ENCODE assay signal across 14 cellular contexts in genomic region chr2:241302759-241303651, GRCh38. TPM values are rescaled to one million over a fixed set of nuclear protein-coding genes. Genes with fewer than 3 reads are reported as not detected.
A peak's percentile ranks its signal among the peaks of the same experiment; 100 is the strongest.
DNase-seq lines count a peak whose midpoint lies in the region; ATAC-seq and TF ChIP-seq lines count a peak whose summit lies in the region.
"Had no signal": no experiment of that assay in that cellular context is flagged by ENCODE, and none has a peak within 500 bp of the region (broad histone marks: within the 10 kb centered on the region; RNA-seq: fewer than 3 reads in every experiment).

No MANE protein-coding gene starts in this region.

- no peak overlapping the region for H3K4me3 ChIP-seq in BLaER1 treated with 17β-estradiol and CSF1 and Interleukin-3, amounts not matched to agents 10 nM and 100 nM
- H3K4me3 ChIP-seq in HCT116 (replicated peaks in 1 of 2; ENCODE audit: low read depth in 1 of 2, low read length in 2 of 2), result no peak overlapping the region

- H3K27me3 ChIP-seq in BLaER1 treated with 17β-estradiol and CSF1 and Interleukin-3, amounts not matched to agents 10 nM and 100 nM, result no peaks in the 10 kb centered on the region
- H3K27me3 ChIP-seq in HCT116 (ENCODE audit: insufficient read depth, low read length), result no peaks in the 10 kb centered on the region

- no peak for TF ChIP-seq POLR2A in HCT116 (IDR thresholded peaks at IDR 0.05; ENCODE audit: borderline replicate concordance, extremely low read depth, insufficient read depth, insufficient read length)

- CTCF ChIA-PET in HCT116 (lab: Charles Lee), result no interaction called here

- H3K36me3 ChIP-seq in BLaER1 treated with 17β-estradiol and CSF1 and Interleukin-3, amounts not matched to agents 10 nM and 100 nM, result peaks cover 0 to 15% (median 3%) of the 10 kb centered on the region in 11 experiments; a peak in 12 of 22 replicates
- no peaks in the 10 kb centered on the region for H3K36me3 ChIP-seq in HCT116 (ENCODE audit: control insufficient read depth in 1 of 2, insufficient read depth in 2 of 2, low read length in 2 of 2)

- H3K4me1 Mint-ChIP-seq in brain (peaks cover 43% of the 10 kb centered on the region), memory B cell (peaks cover 34% of the 10 kb centered on the region)

- H3K36me3 Mint-ChIP-seq in brain (peaks cover 7% of the 10 kb centered on the region), memory B cell (peaks cover 4% of the 10 kb centered on the region)

- H4K20me1 ChIP-seq in BLaER1 treated with 17β-estradiol and CSF1 and Interleukin-3, amounts not matched to agents 10 nM and 100 nM, result peaks cover 79 to 100% (median 100%) of the 10 kb centered on the region in 11 experiments
- H4K20me1 ChIP-seq in HCT116 (ENCODE audit: insufficient read depth), result peaks cover 42% of the 10 kb centered on the region; the same call in 1 of the 2 replicates

- intact Hi-C loops in HCT116 (cut with micrococcal nuclease), result no loop called here

- no peak for TF ChIP-seq CTCF in HCT116 (IDR thresholded peaks at IDR 0.05 in 2 of 3, conservative IDR thresholded peaks at IDR 0.05 in 1 of 3; ENCODE audit: borderline replicate concordance in 1 of 3, insufficient read depth in 1 of 3, low read depth in 2 of 3, low read length in 2 of 3)
- no peak for TF ChIP-seq CTCF in brain (conservative IDR thresholded peaks at IDR 0.05)

- H3K4me2 ChIP-seq in BLaER1 treated with 17β-estradiol and CSF1 and Interleukin-3, amounts not matched to agents 10 nM and 100 nM, result peak overlapping the region in 8 of 11 experiments; percentile 11 to 52 (median 33); a peak in 11 of 22 replicates
- no peak overlapping the region for H3K4me2 ChIP-seq in HCT116 (ENCODE audit: low read length)

- RAD21 ChIA-PET in HCT116 (lab: Charles Lee; ENCODE audit: low non-redundant PET in 1 of 2, low total read pairs in 2 of 2, uncharacterized antibody in 2 of 2, unreplicated experiment in 2 of 2), result no interaction called here

- DNase-seq in HCT116 (ENCODE audit: low read depth, low spot score) (no peak), memory B cell (ENCODE audit: low spot score in 2 of 2) (no peak), SK-N-DZ (ENCODE audit: low spot score) (no peak)
- DNase-seq in stimulated activated naive CD4-positive, alpha-beta T cell treated with Interleukin-2 at 50 U/mL for 16 hours (lab: John Stamatoyannopoulos, UW), result no peak
- DNase-seq: activated CD4-positive, CD25-positive, alpha-beta regulatory T cell treated with anti-CD3 and anti-CD28 coated beads, Interleukin-2, amount 50 U/mL, for 72 hours; activated T-cell treated with anti-CD3 and anti-CD28 coated beads, Interleukin-2, amount 50 U/mL, for 48 hours; GDM1; H7; NCI-H2107; retina had no signal

- H3K9me2 ChIP-seq in HCT116 (ENCODE audit: insufficient read depth), result no peaks in the 10 kb centered on the region

- H3K27ac ChIP-seq in BLaER1 treated with 17β-estradiol and CSF1 and Interleukin-3, amounts not matched to agents 10 nM and 100 nM, result no peak overlapping the region
- H3K27ac ChIP-seq in HCT116 (ENCODE audit: low read depth, low read length), result no peak overlapping the region

- H2AFZ ChIP-seq in HCT116 (ENCODE audit: low read depth, low read length, poor library complexity, severe bottlenecking), result no peak overlapping the region

- H3K9me3 ChIP-seq in BLaER1 treated with 17β-estradiol and CSF1 and Interleukin-3, amounts not matched to agents 10 nM and 100 nM (replicated peaks in 1 of 11), result no peaks in the 10 kb centered on the region
- no peaks in the 10 kb centered on the region for H3K9me3 ChIP-seq in HCT116 (ENCODE audit: control insufficient read depth in 1 of 2, insufficient read depth in 1 of 2, low read depth in 1 of 2, low read length in 2 of 2)

- H3K27ac Mint-ChIP-seq in brain (peak overlapping the region in 4 of 5 experiments; percentile 10 to 75 (median 64)), memory B cell (peak overlapping the region; percentile 64)

- H3K4me3 Mint-ChIP-seq in brain (no peak overlapping the region), memory B cell (no peak overlapping the region)

- peaks cover 99% of the 10 kb centered on the region for H3K79me2 ChIP-seq in HCT116 (ENCODE audit: insufficient read depth, low read length)

- H3K9ac ChIP-seq in BLaER1 treated with 17β-estradiol and CSF1 and Interleukin-3, amounts not matched to agents 10 nM and 100 nM, result peak overlapping the region in 1 of 11 experiments; percentile 1; a peak in 1 of 22 replicates
- no peak overlapping the region for H3K9ac ChIP-seq in HCT116 (ENCODE audit: low read length)

- H3K27me3 Mint-ChIP-seq in brain (no peaks in the 10 kb centered on the region), memory B cell (no peaks in the 10 kb centered on the region)

- H3K9me3 Mint-ChIP-seq in brain (no peaks in the 10 kb centered on the region), memory B cell (no peaks in the 10 kb centered on the region)

- ATAC-seq in HCT116, result peak; percentile 32; the same call in 1 of the 2 replicates
- ATAC-seq in memory B cell (ENCODE audit: low read depth), result no peak
- ATAC-seq in HG02938 (IDR thresholded peaks at IDR 0.05; ENCODE audit: unreplicated experiment), result no peak
- no peak for ATAC-seq in GM18519 (IDR thresholded peaks at IDR 0.05; ENCODE audit: low FRiP score, unreplicated experiment)

- no TSS peak for BruUV-seq in HCT116 (replicated peaks; lab: Mats Ljungman, UMichigan)

- no peak for TF ChIP-seq RAD21 in HCT116 (IDR thresholded peaks at IDR 0.05; ENCODE audit: low read depth)

- H3K4me1 ChIP-seq in BLaER1 treated with 17β-estradiol and CSF1 and Interleukin-3, amounts not matched to agents 10 nM and 100 nM, result peaks cover 15 to 91% (median 72%) of the 10 kb centered on the region in 10 experiments; a peak in 19 of 20 replicates
- H3K4me1 ChIP-seq in HCT116 (ENCODE audit: control insufficient read depth in 1 of 2, insufficient read depth in 2 of 2, low read length in 2 of 2), result no peaks in the 10 kb centered on the region

- POLR2A ChIA-PET in HCT116 (lab: Charles Lee), result interaction anchor here (4.0 kb wide), 1 partner anchor 12 kb away, joined by 13 read pairs; the partner anchor contains the start of genes HDLBP and SEPTIN2

TF ChIP-seq in HCT116, 20 proteins besides CTCF, POLR2A, EP300 and RAD21 (continues in another document):
- TF ChIP-seq ZNF274 (IDR thresholded peaks at IDR 0.05; ENCODE audit: low read depth, low read length) (no peak), SIN3A (IDR thresholded peaks at IDR 0.05; ENCODE audit: low read depth) (no peak), JUND (IDR thresholded peaks at IDR 0.05) (no peak), ELF1 (IDR thresholded peaks at IDR 0.05; ENCODE audit: borderline replicate concordance, low read depth) (no peak), EGR1 (IDR thresholded peaks at IDR 0.05; ENCODE audit: low read depth) (no peak), SP1 (IDR thresholded peaks at IDR 0.05; ENCODE audit: low read depth) (no peak), TCF7L2 (IDR thresholded peaks at IDR 0.05; ENCODE audit: borderline replicate concordance, extremely low read depth, insufficient read depth, insufficient read length) (no peak), POLR2AphosphoS5 (IDR thresholded peaks at IDR 0.05; ENCODE audit: low read depth, low read length) (no peak), CBX3 (IDR thresholded peaks at IDR 0.05; ENCODE audit: low read depth) (no peak), EZH2phosphoT487 (IDR thresholded peaks at IDR 0.05; ENCODE audit: borderline replicate concordance) (no peak)
- TF ChIP-seq, protein P1, sequence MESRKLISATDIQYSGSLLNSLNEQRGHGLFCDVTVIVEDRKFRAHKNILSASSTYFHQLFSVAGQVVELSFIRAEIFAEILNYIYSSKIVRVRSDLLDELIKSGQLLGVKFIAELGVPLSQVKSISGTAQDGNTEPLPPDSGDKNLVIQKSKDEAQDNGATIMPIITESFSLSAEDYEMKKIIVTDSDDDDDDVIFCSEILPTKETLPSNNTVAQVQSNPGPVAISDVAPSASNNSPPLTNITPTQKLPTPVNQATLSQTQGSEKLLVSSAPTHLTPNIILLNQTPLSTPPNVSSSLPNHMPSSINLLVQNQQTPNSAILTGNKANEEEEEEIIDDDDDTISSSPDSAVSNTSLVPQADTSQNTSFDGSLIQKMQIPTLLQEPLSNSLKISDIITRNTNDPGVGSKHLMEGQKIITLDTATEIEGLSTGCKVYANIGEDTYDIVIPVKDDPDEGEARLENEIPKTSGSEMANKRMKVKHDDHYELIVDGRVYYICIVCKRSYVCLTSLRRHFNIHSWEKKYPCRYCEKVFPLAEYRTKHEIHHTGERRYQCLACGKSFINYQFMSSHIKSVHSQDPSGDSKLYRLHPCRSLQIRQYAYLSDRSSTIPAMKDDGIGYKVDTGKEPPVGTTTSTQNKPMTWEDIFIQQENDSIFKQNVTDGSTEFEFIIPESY (IDR thresholded peaks at IDR 0.05; ENCODE audit: extremely low read depth, insufficient replicate concordance, low read length), result no peak

RNA-seq across cellular contexts. Expression of gene HDLBP, which starts 12.5 kb away (rescaled TPM):
- 462 TPM for total RNA-seq in HCT116 (2021; ENCODE audit: unreplicated experiment)
- polyA plus RNA-seq in HCT116 (2012), result 286 and 296 TPM in 2 replicates
- 203 TPM for polyA plus RNA-seq in brain (ENCODE audit: insufficient read depth, low read depth, low replicate concordance)
- polyA plus RNA-seq in SK-N-DZ (2014; cell fraction: cytosol; rRNA removed), result 170 and 181 TPM in 2 replicates
- 152 and 164 TPM in 2 replicates for polyA plus RNA-seq in SK-N-DZ (2014; cell fraction: nucleus; rRNA removed)

RNA-seq across cellular contexts. Expression of gene SEPTIN2, which starts 12.7 kb away (rescaled TPM):
- 317 TPM for total RNA-seq in HCT116 (2021; ENCODE audit: unreplicated experiment)
- polyA plus RNA-seq in HCT116 (2012), result 155 and 167 TPM in 2 replicates
- polyA plus RNA-seq in brain (ENCODE audit: insufficient read depth, low read depth, low replicate concordance), result 266 TPM
- polyA plus RNA-seq in SK-N-DZ (2014; cell fraction: cytosol; rRNA removed), result 320 and 356 TPM in 2 replicates
- polyA plus RNA-seq in SK-N-DZ (2014; cell fraction: nucleus; rRNA removed), result 330 and 417 TPM in 2 replicates

RNA-seq across cellular contexts. Expression of gene FARP2, which starts 53.1 kb away (rescaled TPM):
- total RNA-seq in HCT116 (2021; ENCODE audit: unreplicated experiment), result 49.3 TPM
- polyA plus RNA-seq in HCT116 (2012), result 14.1 and 14.3 TPM in 2 replicates
- 16.2 TPM for polyA plus RNA-seq in brain (ENCODE audit: insufficient read depth, low read depth, low replicate concordance)
- 16.2 and 24.0 TPM in 2 replicates for polyA plus RNA-seq in SK-N-DZ (2014; cell fraction: cytosol; rRNA removed)
- polyA plus RNA-seq in SK-N-DZ (2014; cell fraction: nucleus; rRNA removed), result 36.2 and 40.0 TPM in 2 replicates
